In the genomic region with DNA sequence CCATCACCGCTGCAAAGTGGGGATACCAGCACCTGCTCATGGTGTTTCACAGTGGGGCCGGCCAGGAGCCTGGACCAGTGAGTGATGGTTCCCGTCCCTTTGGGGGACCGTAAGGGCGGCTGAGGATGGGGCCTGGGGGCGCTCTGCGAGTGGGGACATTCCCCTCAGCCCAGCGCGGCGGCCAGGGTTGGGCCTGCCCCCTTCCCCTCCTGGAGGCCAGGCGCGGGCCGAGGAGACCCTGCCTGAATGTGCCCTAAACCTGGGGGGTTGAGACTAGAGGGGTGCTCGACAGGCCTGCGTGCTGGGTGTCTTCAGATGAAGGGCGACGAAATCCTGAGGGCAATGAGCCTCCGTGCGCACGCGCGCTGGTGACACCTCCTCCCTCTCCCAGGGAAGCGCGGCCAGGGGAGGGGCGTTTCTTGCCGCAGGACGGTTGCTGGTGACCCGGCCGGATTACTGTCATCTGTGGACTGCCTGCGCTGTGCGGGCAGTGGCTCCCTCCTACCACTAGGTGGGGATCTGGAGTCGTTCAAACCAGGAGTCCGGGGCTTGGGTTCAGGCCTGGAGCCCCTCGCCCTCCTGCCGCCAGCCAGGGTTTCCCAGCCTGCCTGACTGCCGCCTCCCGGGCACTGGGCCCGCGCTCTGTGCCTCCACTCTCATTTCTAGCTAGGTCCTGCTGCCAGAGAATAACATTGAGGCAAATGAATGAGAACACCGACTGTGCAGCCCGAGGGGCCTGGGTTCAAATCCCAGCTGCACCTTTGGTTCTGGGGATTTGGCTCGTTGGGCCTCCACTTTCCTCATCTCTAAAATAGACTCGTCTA, we compare ENCODE assay signal across 9 cellular contexts. TPM values are rescaled to one million over a fixed set of nuclear protein-coding genes. Genes with fewer than 3 reads are reported as not detected.
DNase-seq lines count a peak whose midpoint lies in the region; ATAC-seq and TF ChIP-seq lines count a peak whose summit lies in the region.
"Had no signal": no experiment of that assay in that cellular context is flagged by ENCODE, and none has a peak within 500 bp of the region (broad histone marks: within the 10 kb centered on the region; RNA-seq: fewer than 3 reads in every experiment).

No MANE protein-coding gene starts in this region.

- H3K4me3 ChIP-seq in HAP-1, result no peak overlapping the region
- H3K4me3 ChIP-seq in WI38 (ENCODE audit: low read depth, low read length), result no peak overlapping the region
- peak overlapping the region; percentile 67 for H3K4me3 ChIP-seq in coronary artery

- TF ChIP-seq CTCF in WI38 (IDR thresholded peaks at IDR 0.05; ENCODE audit: low read depth, low read length) (peak; percentile 98), coronary artery (IDR thresholded peaks at IDR 0.05) (peak; percentile 90)

- no peaks in the 10 kb centered on the region; the same call in 1 of the 2 replicates for H3K36me3 ChIP-seq in HAP-1 (replicated peaks)

- H3K27ac ChIP-seq in coronary artery, result peak overlapping the region; percentile 85 to 99

- H3K9me3 ChIP-seq in HAP-1, result no peaks in the 10 kb centered on the region

- H3K4me1 ChIP-seq in HAP-1, result peaks cover 18% of the 10 kb centered on the region

- in situ Hi-C loops in HAP-1 (cut with MboI; ENCODE audit: low sequenced_read_pairs), result loop anchor here (5.0 to 10.0 kb wide), 2 partner anchors 158 to 421 kb away; no protein-coding TSS in a partner anchor

- intact Hi-C loops in left colon (cut with DNase I, micrococcal nuclease), result loop anchor here (5.0 to 10.0 kb wide), 3 partner anchors 136 to 418 kb away; no protein-coding TSS in a partner anchor

- H3K27me3 ChIP-seq in HAP-1 (ENCODE audit: low read depth), result no peaks in the 10 kb centered on the region

- ATAC-seq in left colon, result peak; percentile 47
- no peak for ATAC-seq in GM19035 (IDR thresholded peaks at IDR 0.05; ENCODE audit: unreplicated experiment)

- DNase-seq in CMK (ENCODE audit: low read depth) (peak; percentile 64), HAP-1 (ENCODE audit: low spot score in 2 of 2) (peak; percentile 87 to 96), NCI-H2196 (lab: John Stamatoyannopoulos, UW; ENCODE audit: unreplicated experiment) (peak; percentile 76), coronary artery (ENCODE audit: low spot score) (peak; percentile 92), left colon (peak; percentile 70 to 76)
- peak; percentile 44 to 48 for DNase-seq in stimulated activated CD4-positive, alpha-beta T cell treated with anti-CD3 and anti-CD28 coated beads, Interleukin-1b, Interleukin-23, amount 100 ng/mL, for 4 hours (ENCODE audit: low read depth in 2 of 2)

RNA-seq across cellular contexts. Expression of a gene that starts 17.1 kb away (rescaled TPM):
- 10 to 100 TPM in 1 of 2 donors, 1 to 10 TPM in 1; 5.8 to 11.7 TPM for total RNA-seq in left colon
- total RNA-seq: T-helper 1 cell treated with Interleukin-12 subunit alpha and Interleukin-12 subunit beta and Interleukin-4 antibody, amounts not matched to agents 30 ng/mL and 1 ng/mL, for 36 hours had no signal

RNA-seq across cellular contexts. Expression of a gene that starts 35.5 kb away (rescaled TPM):
- total RNA-seq in left colon, result not detected
- total RNA-seq: T-helper 1 cell treated with Interleukin-12 subunit alpha and Interleukin-12 subunit beta and Interleukin-4 antibody, amounts not matched to agents 30 ng/mL and 1 ng/mL, for 36 hours had no signal
